Comparison of ENCODE assay signal across 8 cellular contexts in genomic region chr5:95081500-95082355, GRCh38.
DNase-seq lines count a peak whose midpoint lies in the region; ATAC-seq lines count a peak whose summit lies in the region.

No MANE protein-coding gene starts in this region.

- peak; percentile 87 for ATAC-seq in GM19467 (IDR thresholded peaks at IDR 0.05; ENCODE audit: unreplicated experiment)
- peak; percentile 92 for ATAC-seq in HG03469 (IDR thresholded peaks at IDR 0.05; ENCODE audit: unreplicated experiment)

- no peaks in the 10 kb centered on the region for H3K36me3 ChIP-seq in ES-I3 (ENCODE audit: insufficient read depth, low read length)
- no peaks in the 10 kb centered on the region for H3K36me3 ChIP-seq in endocrine pancreas (ENCODE audit: control insufficient read depth, insufficient read depth, low read length)

- peak overlapping the region; percentile 31 for H3K4me3 ChIP-seq in endocrine pancreas (ENCODE audit: control insufficient read depth, insufficient read depth, low read length)
- H3K4me3 ChIP-seq in mononuclear cell (ENCODE audit: low read length), result peak overlapping the region; percentile 58

- no peaks in the 10 kb centered on the region for H3K9me3 ChIP-seq in ES-I3 (ENCODE audit: control insufficient read depth, insufficient read depth, low read length)
- no peaks in the 10 kb centered on the region for H3K9me3 ChIP-seq in endocrine pancreas (ENCODE audit: control insufficient read depth, low read length)
- H3K9me3 ChIP-seq in mononuclear cell (ENCODE audit: low read depth, low read length), result no peaks in the 10 kb centered on the region

- peaks cover 5% of the 10 kb centered on the region; the same call in 1 of the 2 replicates for H3K4me1 ChIP-seq in ES-I3 (ENCODE audit: insufficient read depth, low read length)
- no peaks in the 10 kb centered on the region for H3K4me1 ChIP-seq in endocrine pancreas (ENCODE audit: control insufficient read depth, insufficient read depth, low read length)
- peaks cover 24% of the 10 kb centered on the region for H3K4me1 ChIP-seq in mononuclear cell (ENCODE audit: insufficient read depth, low read length)

- no peaks in the 10 kb centered on the region for H3K27me3 ChIP-seq in endocrine pancreas (ENCODE audit: control insufficient read depth, insufficient read depth, low read length)
- H3K27me3 ChIP-seq in mononuclear cell (ENCODE audit: insufficient read depth, low read length), result no peaks in the 10 kb centered on the region

- peak overlapping the region; percentile 49; the same call in 1 of the 2 replicates for H3K9ac ChIP-seq in ES-I3 (ENCODE audit: low read depth, low read length)
- H3K9ac ChIP-seq in endocrine pancreas (ENCODE audit: control insufficient read depth, insufficient read depth, low read length), result no peak overlapping the region

- peak; percentile 92 for DNase-seq in SKM-1 (lab: John Stamatoyannopoulos, UW; ENCODE audit: unreplicated experiment)
- DNase-seq in NCI-H128 (lab: John Stamatoyannopoulos, UW; ENCODE audit: unreplicated experiment), result no peak
- no peak for DNase-seq in activated effector memory CD4-positive, alpha-beta T cell treated with Interleukin-2 at 50 U/mL for 16 hours
